In genomic region chr12:113242560-113242959, GRCh38 we compare ENCODE assay signal across 10 cellular contexts. TPM values are rescaled to one million over a fixed set of nuclear protein-coding genes. Genes with fewer than 3 reads are reported as not detected.
DNase-seq lines count a peak whose midpoint lies in the region; ATAC-seq and FAIRE-seq lines count a peak whose summit lies in the region.
"Had no signal": no experiment of that assay in that cellular context is flagged by ENCODE, and none has a peak within 500 bp of the region (broad histone marks: within the 10 kb centered on the region; RNA-seq: fewer than 3 reads in every experiment).

No MANE protein-coding gene starts in this region.

- no peaks in the 10 kb centered on the region for H3K9me3 Mint-ChIP-seq in activated T-cell treated with anti-CD3 and anti-CD28 coated beads, Interleukin-2, amount 50 U/mL, for 72 hours

- peaks cover 0 to 7% of the 10 kb centered on the region in 2 donors for H3K36me3 ChIP-seq in esophagus (ENCODE audit: control insufficient read depth in 2 of 2, insufficient read depth in 2 of 2, low read length in 1 of 2)

- intact Hi-C loops in posterior vena cava (cut with DNase I), result no loop called here

- no peak overlapping the region for H3K27ac Mint-ChIP-seq in activated T-cell treated with anti-CD3 and anti-CD28 coated beads, Interleukin-2, amount 50 U/mL, for 72 hours

- peak overlapping the region; percentile 95 to 96 for H3K27ac ChIP-seq in esophagus (ENCODE audit: low read depth in 2 of 2, low read length in 1 of 2)

- peaks cover 18% of the 10 kb centered on the region for H3K4me1 Mint-ChIP-seq in activated T-cell treated with anti-CD3 and anti-CD28 coated beads, Interleukin-2, amount 50 U/mL, for 72 hours (ENCODE audit: low read depth)

- H3K36me3 Mint-ChIP-seq in activated T-cell treated with anti-CD3 and anti-CD28 coated beads, Interleukin-2, amount 50 U/mL, for 72 hours (ENCODE audit: insufficient read depth in 2 of 2), result peaks cover 6 to 31% of the 10 kb centered on the region in 2 donors

- in situ Hi-C loops in ACHN (cut with HindIII; ENCODE audit: low pct_ligation_motif_present, low pct_unique_long_range_greater_than_20kb, low sequenced_read_pairs), result no loop called here

- no peak for FAIRE-seq in RCC 7860 (lab: Jason Lieb, UNC)

- no peaks in the 10 kb centered on the region for H3K9me3 ChIP-seq in esophagus (ENCODE audit: control insufficient read depth in 2 of 2, insufficient read depth in 1 of 2, low read depth in 1 of 2, low read length in 1 of 2)
- H3K9me3 ChIP-seq: esophagus muscularis mucosa had no signal

- no peak overlapping the region for H3K4me3 ChIP-seq in esophagus (ENCODE audit: low read depth in 1 of 2, low read length in 2 of 2)
- H3K4me3 ChIP-seq: esophagus muscularis mucosa had no signal

- H3K4me1 ChIP-seq in esophagus (ENCODE audit: control insufficient read depth in 2 of 2, insufficient read depth in 2 of 2, low read length in 1 of 2), result peaks cover 18 to 45% of the 10 kb centered on the region in 2 donors

- DNase-seq in ACHN (peak; percentile 74), RCC 7860 (ENCODE audit: low spot score) (peak; percentile 72), posterior vena cava (ENCODE audit: low spot score) (peak; percentile 60), OCI-M1 (lab: John Stamatoyannopoulos, UW) (no peak)
- no peak for DNase-seq in activated T-cell treated with anti-CD3 and anti-CD28 coated beads, Interleukin-2, amount 50 U/mL, for 72 hours
- DNase-seq: stimulated activated CD4-positive, alpha-beta T cell treated with anti-CD3 and anti-CD28 coated beads, Interleukin-4, amount 100 ng/mL, for 1 hour had no signal

- H3K4me3 Mint-ChIP-seq in activated T-cell treated with anti-CD3 and anti-CD28 coated beads, Interleukin-2, amount 50 U/mL, for 72 hours, result no peak overlapping the region

- no peaks in the 10 kb centered on the region for H3K27me3 ChIP-seq in esophagus (ENCODE audit: control insufficient read depth in 1 of 2, insufficient read depth in 2 of 2, low read length in 2 of 2)
- H3K27me3 ChIP-seq: esophagus muscularis mucosa had no signal

- ATAC-seq in GM21515 (IDR thresholded peaks at IDR 0.05; ENCODE audit: unreplicated experiment), result no peak
- no peak for ATAC-seq in HG03139 (IDR thresholded peaks at IDR 0.05; ENCODE audit: unreplicated experiment)
- no peak for ATAC-seq in activated T-cell treated with anti-CD3 and anti-CD28 coated beads, Interleukin-2, amount 50 U/mL, for 72 hours (replicated peaks in 1 of 2)

- WGBS in esophagus, 2 donors, result 83 to 90% methylated on average over 8 of the region's 8 CpGs

- H3K27me3 Mint-ChIP-seq in activated T-cell treated with anti-CD3 and anti-CD28 coated beads, Interleukin-2, amount 50 U/mL, for 72 hours (ENCODE audit: low read depth), result no peaks in the 10 kb centered on the region

RNA-seq across cellular contexts. Expression of gene TPCN1, which starts 21.3 kb away (rescaled TPM):
- 10 to 100 TPM; 30.9 to 57.6 TPM for polyA plus RNA-seq in esophagus
- total RNA-seq in posterior vena cava, result 10 to 100 TPM; 28.8 to 50.8 TPM
- total RNA-seq in activated T-cell treated with anti-CD3 and anti-CD28 coated beads, Interleukin-2, amount 50 U/mL, for 72 hours, result 10 to 100 TPM; 74.7 to 84.0 TPM

RNA-seq across cellular contexts. Expression of gene RITA1, which starts 57.0 kb away (rescaled TPM):
- 10 to 100 TPM in 1 of 2 donors, 1 to 10 TPM in 1; 6.8 to 14.6 TPM for polyA plus RNA-seq in esophagus
- total RNA-seq in posterior vena cava, result 1 to 10 TPM; 6.6 to 9.7 TPM
- total RNA-seq in activated T-cell treated with anti-CD3 and anti-CD28 coated beads, Interleukin-2, amount 50 U/mL, for 72 hours, result 10 to 100 TPM; 21.3 to 25.1 TPM

RNA-seq across cellular contexts. Expression of gene DDX54, which starts 57.3 kb away (rescaled TPM):
- 10 to 100 TPM; 34.3 to 49.1 TPM for polyA plus RNA-seq in esophagus
- 10 to 100 TPM; 37.0 to 47.6 TPM for total RNA-seq in posterior vena cava
- total RNA-seq in activated T-cell treated with anti-CD3 and anti-CD28 coated beads, Interleukin-2, amount 50 U/mL, for 72 hours, result 10 to 100 TPM; 81.4 to 82.7 TPM

Comparison
In these comparisons a context has a peak if more than half of its experiments do, and no peak if none do; other contexts are left out.
1. DNase-seq: peak in ACHN (single experiment), RCC 7860 (single experiment) and posterior vena cava (single experiment); none in activated T-cell treated with anti-CD3 and anti-CD28 coated beads, Interleukin-2, amount 50 U/mL, for 72 hours (0 of 2) and OCI-M1 (single experiment).